Comparison of ENCODE assay signal across 26 cellular contexts in the genomic region with DNA sequence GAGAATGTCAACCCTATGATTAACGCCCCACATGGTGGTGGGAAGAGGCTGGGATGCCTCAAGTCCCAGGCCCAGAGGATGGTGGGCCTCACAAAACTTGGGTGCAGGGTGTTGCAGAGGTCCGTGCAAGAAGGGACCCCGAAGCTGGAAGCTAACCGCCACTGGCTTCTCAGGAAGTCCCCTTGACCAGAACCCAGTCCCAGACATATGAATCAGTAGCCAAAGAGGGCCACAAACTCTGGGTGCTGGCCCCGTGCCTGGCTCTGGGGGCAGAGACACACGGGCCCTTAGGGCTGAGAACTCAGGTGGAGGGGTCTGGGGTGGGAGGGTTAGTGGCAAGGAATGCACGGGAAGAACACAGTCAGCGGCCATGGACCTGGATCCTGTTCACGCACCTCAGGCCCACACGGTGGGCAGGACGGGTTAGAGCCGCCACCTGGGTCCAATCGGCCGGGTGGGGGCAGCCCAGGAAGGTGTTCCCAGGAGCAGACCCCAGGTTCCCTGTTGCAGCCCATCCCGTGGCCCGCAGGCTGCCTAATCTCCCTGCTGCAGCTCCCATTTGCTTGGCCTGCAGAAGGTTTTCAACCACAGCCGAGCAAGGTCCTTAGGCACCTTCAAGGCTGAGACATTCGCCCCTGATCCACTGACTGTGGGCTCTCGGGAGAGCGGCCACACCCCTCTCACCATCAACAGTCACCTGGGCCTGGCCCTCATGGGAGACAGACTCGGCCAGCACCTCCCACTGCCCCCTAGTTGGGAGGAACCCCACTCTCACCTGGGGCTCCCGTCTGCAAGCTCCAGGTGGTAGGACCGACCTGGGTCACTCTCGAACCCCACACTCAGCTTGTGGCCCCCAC.
"Had no signal": no experiment of that assay in that cellular context is flagged by ENCODE, and none has a peak within 500 bp of the region (broad histone marks: within the 10 kb centered on the region; RNA-seq: fewer than 3 reads in every experiment).

No MANE protein-coding gene starts in this region.

- H3K4me2 ChIP-seq: smooth muscle cell had no signal

- H3K36me3 ChIP-seq: left ventricle myocardium inferior, pancreas, stomach, thyroid gland had no signal

- H3K4me3 ChIP-seq: dorsolateral prefrontal cortex, left ventricle myocardium inferior, lung, mucosa of descending colon, pancreas, smooth muscle cell, stomach, thyroid gland had no signal

- H3K27me3 ChIP-seq: thyroid gland had no signal

- DNase-seq: caudate nucleus; cerebellar nuclear complex; dorsolateral prefrontal cortex; effector CD4-positive, alpha-beta T cell; left ventricle myocardium inferior; naive B cell; occipital lobe; retina; stimulated activated CD4-positive, alpha-beta T cell treated with anti-CD3 and anti-CD28 coated beads, Interleukin-12 subunit alpha, Interleukin-12 subunit beta, amount 100 ng/mL, for 4 hours; stimulated activated CD4-positive, alpha-beta T cell treated with anti-CD3 and anti-CD28 coated beads, Interleukin-1b, Interleukin-23, amount 100 ng/mL, for 48 hours; stimulated activated CD4-positive, alpha-beta T cell treated with anti-CD3 and anti-CD28 coated beads, Interleukin-4, amount 100 ng/mL, for 1 hour; stimulated activated CD8-positive, alpha-beta memory T cell treated with anti-CD3 and anti-CD28 coated beads, Interleukin-4, amount 100 ng/mL, for 48 hours; stimulated activated naive CD4-positive, alpha-beta T cell treated with Interleukin-2 at 50 U/mL for 16 hours; stomach; thyroid gland; trophoblast cell had no signal

- H3K4me1 Mint-ChIP-seq: memory B cell, naive B cell had no signal

- H3K27ac ChIP-seq: left ventricle myocardium inferior, pancreas, stomach, thyroid gland had no signal

- H3K4me1 ChIP-seq: left ventricle myocardium inferior, pancreas, stomach, thyroid gland had no signal

- H3K27ac Mint-ChIP-seq: memory B cell; naive B cell; natural killer cell treated with Interleukin-12 subunit alpha and Interleukin-12 subunit beta and Interleukin-15 and Interleukin-18, amount 100 ng/mL, for 72 hours had no signal

- ATAC-seq: mucosa of descending colon; natural killer cell treated with Interleukin-12 subunit alpha and Interleukin-12 subunit beta and Interleukin-15 and Interleukin-18, amount 100 ng/mL, for 72 hours; pancreas; sciatic nerve had no signal

- H3K9me3 ChIP-seq: left ventricle myocardium inferior, mucosa of descending colon, pancreas, stomach, thyroid gland had no signal

- H3K4me3 Mint-ChIP-seq: memory B cell; naive B cell; natural killer cell treated with Interleukin-12 subunit alpha and Interleukin-12 subunit beta and Interleukin-15 and Interleukin-18, amount 100 ng/mL, for 72 hours had no signal

- H3K36me3 Mint-ChIP-seq: memory B cell; naive B cell; natural killer cell treated with Interleukin-12 subunit alpha and Interleukin-12 subunit beta and Interleukin-15 and Interleukin-18, amount 100 ng/mL, for 72 hours had no signal

- H3K9me3 Mint-ChIP-seq: memory B cell; naive B cell; natural killer cell treated with Interleukin-12 subunit alpha and Interleukin-12 subunit beta and Interleukin-15 and Interleukin-18, amount 100 ng/mL, for 72 hours had no signal

- FAIRE-seq: colon, frontal cortex, keratinocyte, pancreas had no signal
